In the genomic region with DNA sequence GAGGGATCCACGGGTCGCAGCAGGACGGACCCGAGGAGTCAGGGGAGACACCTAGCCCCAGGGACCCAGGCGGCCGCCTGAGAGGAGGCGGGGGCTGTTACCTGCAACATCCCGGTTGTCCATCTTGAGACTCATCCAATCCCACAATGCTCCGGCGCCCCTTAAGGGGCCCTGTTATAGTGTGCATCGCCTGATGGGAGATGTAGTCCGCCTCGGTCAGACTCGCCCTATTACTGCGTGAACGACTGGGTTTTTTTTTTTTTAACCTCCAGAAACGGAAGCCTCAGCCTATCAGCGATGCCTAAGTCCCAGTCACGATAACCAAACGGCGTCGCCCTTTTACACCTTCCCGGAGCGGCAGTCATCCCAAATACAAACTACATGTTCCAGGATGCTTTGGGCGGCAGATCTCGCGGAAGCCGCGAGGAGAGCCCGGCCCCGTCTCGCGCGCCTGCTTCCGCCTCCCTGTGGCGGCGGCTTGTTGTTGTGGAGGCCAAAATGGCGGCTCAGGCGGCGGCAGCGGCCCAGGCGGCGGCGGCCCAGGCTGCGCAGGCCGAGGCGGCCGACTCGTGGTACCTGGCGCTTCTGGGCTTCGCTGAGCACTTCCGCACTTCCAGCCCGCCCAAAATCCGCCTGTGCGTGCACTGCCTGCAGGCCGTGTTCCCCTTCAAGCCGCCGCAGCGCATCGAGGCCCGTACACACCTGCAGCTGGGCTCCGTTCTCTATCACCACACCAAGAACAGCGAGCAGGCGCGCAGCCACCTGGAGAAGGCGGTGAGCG, we compare ENCODE assay signal across 8 cellular contexts. TPM values are rescaled to one million over a fixed set of nuclear protein-coding genes. Genes with fewer than 3 reads are reported as not detected.
DNase-seq lines count a peak whose midpoint lies in the region; ATAC-seq and TF ChIP-seq lines count a peak whose summit lies in the region.

A gene with protein sequence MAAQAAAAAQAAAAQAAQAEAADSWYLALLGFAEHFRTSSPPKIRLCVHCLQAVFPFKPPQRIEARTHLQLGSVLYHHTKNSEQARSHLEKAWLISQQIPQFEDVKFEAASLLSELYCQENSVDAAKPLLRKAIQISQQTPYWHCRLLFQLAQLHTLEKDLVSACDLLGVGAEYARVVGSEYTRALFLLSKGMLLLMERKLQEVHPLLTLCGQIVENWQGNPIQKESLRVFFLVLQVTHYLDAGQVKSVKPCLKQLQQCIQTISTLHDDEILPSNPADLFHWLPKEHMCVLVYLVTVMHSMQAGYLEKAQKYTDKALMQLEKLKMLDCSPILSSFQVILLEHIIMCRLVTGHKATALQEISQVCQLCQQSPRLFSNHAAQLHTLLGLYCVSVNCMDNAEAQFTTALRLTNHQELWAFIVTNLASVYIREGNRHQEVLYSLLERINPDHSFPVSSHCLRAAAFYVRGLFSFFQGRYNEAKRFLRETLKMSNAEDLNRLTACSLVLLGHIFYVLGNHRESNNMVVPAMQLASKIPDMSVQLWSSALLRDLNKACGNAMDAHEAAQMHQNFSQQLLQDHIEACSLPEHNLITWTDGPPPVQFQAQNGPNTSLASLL (plus strand): TSS at position 468 of the 781 bp plus-strand sequence. CDS start 31 bp downstream, at position 499.
A gene with protein sequence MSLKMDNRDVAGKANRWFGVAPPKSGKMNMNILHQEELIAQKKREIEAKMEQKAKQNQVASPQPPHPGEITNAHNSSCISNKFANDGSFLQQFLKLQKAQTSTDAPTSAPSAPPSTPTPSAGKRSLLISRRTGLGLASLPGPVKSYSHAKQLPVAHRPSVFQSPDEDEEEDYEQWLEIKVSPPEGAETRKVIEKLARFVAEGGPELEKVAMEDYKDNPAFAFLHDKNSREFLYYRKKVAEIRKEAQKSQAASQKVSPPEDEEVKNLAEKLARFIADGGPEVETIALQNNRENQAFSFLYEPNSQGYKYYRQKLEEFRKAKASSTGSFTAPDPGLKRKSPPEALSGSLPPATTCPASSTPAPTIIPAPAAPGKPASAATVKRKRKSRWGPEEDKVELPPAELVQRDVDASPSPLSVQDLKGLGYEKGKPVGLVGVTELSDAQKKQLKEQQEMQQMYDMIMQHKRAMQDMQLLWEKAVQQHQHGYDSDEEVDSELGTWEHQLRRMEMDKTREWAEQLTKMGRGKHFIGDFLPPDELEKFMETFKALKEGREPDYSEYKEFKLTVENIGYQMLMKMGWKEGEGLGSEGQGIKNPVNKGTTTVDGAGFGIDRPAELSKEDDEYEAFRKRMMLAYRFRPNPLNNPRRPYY (minus strand): TSS at position 148 of the 781 bp plus-strand sequence. CDS start 13 bp downstream, at position 135.

- H3K4me1 Mint-ChIP-seq in CD8-positive, alpha-beta T cell (ENCODE audit: low read depth), result peaks cover 40% of the 10 kb centered on the region
- peaks cover 37% of the 10 kb centered on the region for H3K4me1 Mint-ChIP-seq in activated CD8-positive, alpha-beta T cell treated with anti-CD3 and anti-CD28 coated beads, Interleukin-2, amount 10 ng/mL, durations not matched to agents 7 days and 5 days (ENCODE audit: low read depth)

- POLR2A ChIA-PET in CD8-positive, alpha-beta T cell (lab: Charles Lee), result interaction anchor here (1.0 kb wide), 1 partner anchor 85 kb away, joined by 3 read pairs; a partner anchor contains a TSS
- POLR2A ChIA-PET in activated CD8-positive, alpha-beta T cell treated with anti-CD3 and anti-CD28 coated beads, Interleukin-2, amount 10 ng/mL, durations not matched to agents 7 days and 5 days (lab: Charles Lee), result interaction anchor here (1.2 to 1.7 kb wide), 3 partner anchors 12 to 256 kb away, joined by 4 to 5 read pairs (median 4); a partner anchor contains a TSS

- H3K4me1 ChIP-seq in CD8-positive, alpha-beta T cell (ENCODE audit: insufficient read depth, low read length), result peaks cover 35% of the 10 kb centered on the region
- peaks cover 5 to 17% of the 10 kb centered on the region in 2 donors for H3K4me1 ChIP-seq in lung (ENCODE audit: control insufficient read depth in 2 of 2, insufficient read depth in 2 of 2, low read length in 2 of 2)

- H3K9me3 ChIP-seq in CD8-positive, alpha-beta T cell (ENCODE audit: low read length), result no peaks in the 10 kb centered on the region
- no peaks in the 10 kb centered on the region for H3K9me3 ChIP-seq in lung (ENCODE audit: control insufficient read depth in 2 of 2, insufficient read depth in 1 of 2, low read length in 1 of 2)

- H3K27ac Mint-ChIP-seq in CD8-positive, alpha-beta T cell, result peak within 1 kb of the TSS; percentile 99
- peak within 1 kb of the TSS; percentile 100 for H3K27ac Mint-ChIP-seq in activated CD8-positive, alpha-beta T cell treated with anti-CD3 and anti-CD28 coated beads, Interleukin-2, amount 10 ng/mL, durations not matched to agents 7 days and 5 days

- H3K36me3 ChIP-seq in CD8-positive, alpha-beta T cell (ENCODE audit: insufficient read depth, low read length), result peaks cover 19% of the 10 kb centered on the region
- peaks cover 3 to 20% of the 10 kb centered on the region in 2 donors for H3K36me3 ChIP-seq in lung (ENCODE audit: control insufficient read depth in 2 of 2, insufficient read depth in 2 of 2, low read length in 2 of 2)

- peak; percentile 90 for ATAC-seq in CD8-positive, alpha-beta T cell
- ATAC-seq in GM19438 (IDR thresholded peaks at IDR 0.05; ENCODE audit: low read depth, unreplicated experiment) (peak; percentile 86), HG03575 (IDR thresholded peaks at IDR 0.05; ENCODE audit: extremely low read depth, insufficient number of reproducible peaks, low FRiP score, unreplicated experiment) (peak; percentile 74), lung (ENCODE audit: insufficient read depth, low FRiP score) (peak; percentile 98)
- peak; percentile 94 for ATAC-seq in activated CD8-positive, alpha-beta T cell treated with anti-CD3 and anti-CD28 coated beads, Interleukin-2, amount 10 ng/mL, durations not matched to agents 7 days and 5 days

- TF ChIP-seq CTCF in CD8-positive, alpha-beta T cell (IDR thresholded peaks at IDR 0.05), result no peak
- peak; percentile 21 for TF ChIP-seq CTCF in lung (IDR thresholded peaks at IDR 0.05; ENCODE audit: control extremely low read depth, extremely low read depth)

- H3K4me3 Mint-ChIP-seq in CD8-positive, alpha-beta T cell, result peak within 1 kb of the TSS; percentile 99
- H3K4me3 Mint-ChIP-seq in activated CD8-positive, alpha-beta T cell treated with anti-CD3 and anti-CD28 coated beads, Interleukin-2, amount 10 ng/mL, durations not matched to agents 7 days and 5 days, result peak within 1 kb of the TSS; percentile 97

- intact Hi-C loops in CD8-positive, alpha-beta T cell (cut with DNase I, micrococcal nuclease), result loop anchor here (1.0 to 10.0 kb wide), 15 partner anchors 44 to 686 kb away; a partner anchor contains a TSS

- no peaks in the 10 kb centered on the region for H3K27me3 ChIP-seq in CD8-positive, alpha-beta T cell (ENCODE audit: insufficient read depth, low read length)
- no peaks in the 10 kb centered on the region for H3K27me3 ChIP-seq in lung (ENCODE audit: control insufficient read depth, insufficient read depth)

- H3K36me3 Mint-ChIP-seq in CD8-positive, alpha-beta T cell, result peaks cover 41% of the 10 kb centered on the region
- peaks cover 39% of the 10 kb centered on the region for H3K36me3 Mint-ChIP-seq in activated CD8-positive, alpha-beta T cell treated with anti-CD3 and anti-CD28 coated beads, Interleukin-2, amount 10 ng/mL, durations not matched to agents 7 days and 5 days (ENCODE audit: low read depth)

- no peaks in the 10 kb centered on the region for H3K27me3 Mint-ChIP-seq in CD8-positive, alpha-beta T cell (ENCODE audit: low read depth)
- H3K27me3 Mint-ChIP-seq in activated CD8-positive, alpha-beta T cell treated with anti-CD3 and anti-CD28 coated beads, Interleukin-2, amount 10 ng/mL, durations not matched to agents 7 days and 5 days (ENCODE audit: low read depth), result no peaks in the 10 kb centered on the region

- H3K27ac ChIP-seq in CD8-positive, alpha-beta T cell (ENCODE audit: low read depth, low read length), result peak within 1 kb of the TSS; percentile 88
- peak within 1 kb of the TSS; percentile 78 to 96 for H3K27ac ChIP-seq in lung (ENCODE audit: low read depth in 1 of 2, low read length in 1 of 2)

- CTCF ChIA-PET in CD8-positive, alpha-beta T cell (lab: Charles Lee), result no interaction called here
- CTCF ChIA-PET in activated CD8-positive, alpha-beta T cell treated with anti-CD3 and anti-CD28 coated beads, Interleukin-2, amount 10 ng/mL, durations not matched to agents 7 days and 5 days (lab: Charles Lee), result interaction anchor here (0.9 to 2.6 kb wide), 2 partner anchors 13 to 169 kb away, joined by 4 to 12 read pairs; no protein-coding TSS in a partner anchor

- H3K9me3 Mint-ChIP-seq in CD8-positive, alpha-beta T cell, result no peaks in the 10 kb centered on the region
- H3K9me3 Mint-ChIP-seq in activated CD8-positive, alpha-beta T cell treated with anti-CD3 and anti-CD28 coated beads, Interleukin-2, amount 10 ng/mL, durations not matched to agents 7 days and 5 days (ENCODE audit: insufficient read depth), result no peaks in the 10 kb centered on the region

- H3K4me3 ChIP-seq in CD8-positive, alpha-beta T cell (ENCODE audit: low read depth, low read length), result peak within 1 kb of the TSS; percentile 94
- H3K4me3 ChIP-seq in lung, result peak within 1 kb of the TSS; percentile 100

- peak; percentile 81 to 93 (median 87) for DNase-seq in CD8-positive, alpha-beta T cell
- peak; percentile 97 for DNase-seq in NCI-H82 treated with DMSO at 0.1 percent for 48 hours (lab: John Stamatoyannopoulos, UW; ENCODE audit: unreplicated experiment)
- peak; percentile 95 for DNase-seq in activated CD8-positive, alpha-beta T cell treated with anti-CD3 and anti-CD28 coated beads, Interleukin-2, amount 10 ng/mL, durations not matched to agents 7 days and 5 days
- DNase-seq in effector CD4-positive, alpha-beta T cell, result peak; percentile 89
- DNase-seq in lung (ENCODE audit: low spot score), result peak; percentile 89
- DNase-seq in stimulated activated CD4-positive, alpha-beta T cell treated with anti-CD3 and anti-CD28 coated beads, TNF-alpha, amount 100 ng/mL, for 4 hours (ENCODE audit: low read depth in 3 of 3), result peak; percentile 75 to 79 (median 78)

- WGBS in lung, 2 donors, result 0% methylated on average over 63 to 67 of the region's 67 CpGs

RNA-seq across cellular contexts. Expression of the first gene that starts in this region (rescaled TPM):
- total RNA-seq in CD8-positive, alpha-beta T cell, result 100 to 1,000 TPM; 137 to 139 TPM
- 10 to 100 TPM; 67.0 to 67.4 TPM for total RNA-seq in activated CD8-positive, alpha-beta T cell treated with anti-CD3 and anti-CD28 coated beads, Interleukin-2, amount 10 ng/mL, durations not matched to agents 7 days and 5 days
- total RNA-seq in lung, result 10 to 100 TPM; 64.4 to 68.0 TPM
- 10 to 100 TPM; 21.6 to 24.7 TPM for polyA plus RNA-seq in lung

RNA-seq across cellular contexts. Expression of the second gene that starts in this region (rescaled TPM):
- total RNA-seq in CD8-positive, alpha-beta T cell, result 10 to 100 TPM; 60.9 to 68.2 TPM
- 10 to 100 TPM; 58.9 to 60.9 TPM for total RNA-seq in activated CD8-positive, alpha-beta T cell treated with anti-CD3 and anti-CD28 coated beads, Interleukin-2, amount 10 ng/mL, durations not matched to agents 7 days and 5 days
- total RNA-seq in lung, result 10 to 100 TPM; 22.3 to 42.8 TPM
- polyA plus RNA-seq in lung, result 10 to 100 TPM; 27.9 to 29.5 TPM

Comparison
In these comparisons a context has a peak if more than half of its experiments do, and no peak if none do; other contexts are left out.
1. Peak in every context shown above with its lines: DNase-seq, ATAC-seq, H3K4me3 ChIP-seq and H3K27ac ChIP-seq.